In the genomic region with DNA sequence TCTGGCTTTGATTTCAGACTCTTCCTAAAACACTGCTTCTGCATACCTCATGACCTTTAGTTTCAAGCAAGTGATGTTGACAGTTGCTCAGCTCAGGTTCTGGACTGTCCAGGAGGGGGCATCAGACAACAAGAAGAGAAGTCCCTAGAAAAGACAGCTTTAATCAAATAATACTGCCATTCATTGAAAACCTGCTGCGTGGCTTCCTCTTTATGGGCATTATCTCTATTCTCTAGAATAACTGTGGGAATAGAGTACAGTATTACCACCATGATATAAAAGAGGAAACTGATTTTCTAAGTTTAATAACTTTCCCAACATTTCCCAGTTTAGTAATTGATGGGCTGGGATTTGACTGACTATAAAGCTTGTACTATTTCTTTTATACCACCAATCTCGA, we compare ENCODE assay signal across 8 cellular contexts.
DNase-seq lines count a peak whose midpoint lies in the region; ATAC-seq and TF ChIP-seq lines count a peak whose summit lies in the region.

No MANE protein-coding gene starts in this region.

- H3K27ac Mint-ChIP-seq in activated CD4-positive, alpha-beta T cell treated with anti-CD3 and anti-CD28 coated beads, Interleukin-2, amount 10 ng/mL, durations not matched to agents 7 days and 5 days, result no peak overlapping the region
- H3K27ac Mint-ChIP-seq in endodermal cell, result no peak overlapping the region

- TF ChIP-seq CTCF in BJ (IDR thresholded peaks at IDR 0.05; ENCODE audit: insufficient read depth, low read depth, low read length), result peak; percentile 83
- peak; percentile 87 for TF ChIP-seq CTCF in endodermal cell (conservative IDR thresholded peaks at IDR 0.05)

- H3K27me3 Mint-ChIP-seq in activated CD4-positive, alpha-beta T cell treated with anti-CD3 and anti-CD28 coated beads, Interleukin-2, amount 10 ng/mL, durations not matched to agents 7 days and 5 days, result no peaks in the 10 kb centered on the region
- H3K27me3 Mint-ChIP-seq in endodermal cell (ENCODE audit: insufficient read depth), result no peaks in the 10 kb centered on the region

- H3K4me3 Mint-ChIP-seq in activated CD4-positive, alpha-beta T cell treated with anti-CD3 and anti-CD28 coated beads, Interleukin-2, amount 10 ng/mL, durations not matched to agents 7 days and 5 days, result no peak overlapping the region
- H3K4me3 Mint-ChIP-seq in endodermal cell, result no peak overlapping the region

- POLR2A ChIA-PET in BJ (lab: Charles Lee), result interaction anchor here (0.6 kb wide), 1 partner anchor 576 kb away, joined by 8 read pairs; no protein-coding TSS in a partner anchor
- POLR2A ChIA-PET in activated CD4-positive, alpha-beta T cell treated with anti-CD3 and anti-CD28 coated beads, Interleukin-2, amount 10 ng/mL, durations not matched to agents 7 days and 5 days (lab: Charles Lee), result no interaction called here

- CTCF ChIA-PET in BJ (lab: Yijun Ruan, JAX), result interaction anchor here (0.6 to 2.3 kb wide), 42 partner anchors 8 to 582 kb away, joined by 3 to 16 read pairs (median 4); no protein-coding TSS in a partner anchor
- CTCF ChIA-PET in activated CD4-positive, alpha-beta T cell treated with anti-CD3 and anti-CD28 coated beads, Interleukin-2, amount 10 ng/mL, durations not matched to agents 7 days and 5 days (lab: Charles Lee), result interaction anchor here (0.7 to 1.9 kb wide), 7 partner anchors 168 to 1172 kb away, joined by 3 to 6 read pairs (median 3); no protein-coding TSS in a partner anchor

- H3K36me3 ChIP-seq in BJ (ENCODE audit: control insufficient read depth, insufficient read depth, low read length), result no peaks in the 10 kb centered on the region
- no peaks in the 10 kb centered on the region for H3K36me3 ChIP-seq in endodermal cell (ENCODE audit: control insufficient read depth, insufficient read depth, low read length)

- peaks cover 6% of the 10 kb centered on the region for H3K4me1 Mint-ChIP-seq in activated CD4-positive, alpha-beta T cell treated with anti-CD3 and anti-CD28 coated beads, Interleukin-2, amount 10 ng/mL, durations not matched to agents 7 days and 5 days
- peaks cover 30% of the 10 kb centered on the region for H3K4me1 Mint-ChIP-seq in endodermal cell

- peaks cover 27% of the 10 kb centered on the region for H3K4me1 ChIP-seq in endodermal cell (ENCODE audit: control insufficient read depth, insufficient read depth, low read length)

- H3K36me3 Mint-ChIP-seq in activated CD4-positive, alpha-beta T cell treated with anti-CD3 and anti-CD28 coated beads, Interleukin-2, amount 10 ng/mL, durations not matched to agents 7 days and 5 days (ENCODE audit: low read depth), result no peaks in the 10 kb centered on the region
- H3K36me3 Mint-ChIP-seq in endodermal cell (ENCODE audit: low read depth), result no peaks in the 10 kb centered on the region

- no peaks in the 10 kb centered on the region for H3K9me3 Mint-ChIP-seq in activated CD4-positive, alpha-beta T cell treated with anti-CD3 and anti-CD28 coated beads, Interleukin-2, amount 10 ng/mL, durations not matched to agents 7 days and 5 days
- peaks cover 17% of the 10 kb centered on the region for H3K9me3 Mint-ChIP-seq in endodermal cell

- H3K27me3 ChIP-seq in BJ (ENCODE audit: control insufficient read depth, insufficient read depth, low read length) (peaks cover 1% of the 10 kb centered on the region; the same call in 1 of the 2 replicates), endodermal cell (ENCODE audit: control insufficient read depth, insufficient read depth, low read length, poor library complexity, severe bottlenecking) (no peaks in the 10 kb centered on the region)

- DNase-seq in BJ (ENCODE audit: low read depth) (no peak), NCI-H524 (lab: John Stamatoyannopoulos, UW) (peak; percentile 29 to 66), endodermal cell (peak; percentile 89), mucosa of gallbladder (ENCODE audit: low spot score) (peak; percentile 63), superior temporal gyrus (ENCODE audit: extremely low spot score) (peak; percentile 78)
- peak; percentile 76 for DNase-seq in activated CD4-positive, alpha-beta T cell treated with anti-CD3 and anti-CD28 coated beads, Interleukin-2, amount 10 ng/mL, durations not matched to agents 7 days and 5 days

- H3K4me3 ChIP-seq in BJ (ENCODE audit: low read depth, low read length), result no peak overlapping the region
- no peak overlapping the region for H3K4me3 ChIP-seq in endodermal cell (ENCODE audit: low read length)

- WGBS in endodermal cell (ENCODE audit: insufficient coverage in 1 of 2, insufficient read length in 1 of 2), 2 experiments, result 57% methylated on average over 1 of the region's 2 CpGs; no CpG with 5 or more reads in 1 of the 2 experiments

- H3K27ac ChIP-seq in endodermal cell (ENCODE audit: low read depth, low read length), result no peak overlapping the region

- no peaks in the 10 kb centered on the region for H3K9me3 ChIP-seq in endodermal cell (ENCODE audit: control insufficient read depth, low read length)

- H3K9ac ChIP-seq in endodermal cell (ENCODE audit: extremely low read depth, low read length, poor library complexity, severe bottlenecking), result no peak overlapping the region

- peak; percentile 45 for ATAC-seq in GM18870 (IDR thresholded peaks at IDR 0.05; ENCODE audit: unreplicated experiment)
- peak; percentile 69 for ATAC-seq in HG03432 (IDR thresholded peaks at IDR 0.05; ENCODE audit: unreplicated experiment)
